Comparison of ENCODE assay signal across 8 cellular contexts in genomic region chr18:58180738-58181353, GRCh38.
DNase-seq lines count a peak whose midpoint lies in the region; ATAC-seq and TF ChIP-seq lines count a peak whose summit lies in the region.

No MANE protein-coding gene starts in this region.

- no peak overlapping the region for H3K4me3 Mint-ChIP-seq in activated naive CD4-positive, alpha-beta T cell treated with anti-CD3 and anti-CD28 coated beads for 36 hours

- intact Hi-C loops in activated naive CD4-positive, alpha-beta T cell treated with anti-CD3 and anti-CD28 coated beads for 36 hours (cut with micrococcal nuclease), result loop anchor here (1.0 to 5.0 kb wide), 5 partner anchors 44 to 311 kb away; no protein-coding TSS in a partner anchor

- no peaks in the 10 kb centered on the region for H3K36me3 ChIP-seq in right atrium auricular region

- H3K27ac ChIP-seq in right atrium auricular region, result no peak overlapping the region

- TF ChIP-seq CTCF in right atrium auricular region (IDR thresholded peaks at IDR 0.05), result peak; percentile 82 to 85

- DNase-seq in EL (peak; percentile 57), LHCN-M2 (ENCODE audit: low read depth) (peak; percentile 43), SK-N-DZ (ENCODE audit: low spot score) (peak; percentile 55), right atrium auricular region (ENCODE audit: low spot score) (no peak)
- DNase-seq in activated naive CD4-positive, alpha-beta T cell treated with anti-CD3 and anti-CD28 coated beads for 36 hours, result peak; percentile 83
- peak; percentile 69 for DNase-seq in stimulated activated CD4-positive, alpha-beta T cell treated with anti-CD3 and anti-CD28 coated beads, Interleukin-15, amount 100 ng/mL, for 24 hours

- H3K9me3 Mint-ChIP-seq in activated naive CD4-positive, alpha-beta T cell treated with anti-CD3 and anti-CD28 coated beads for 36 hours, result no peaks in the 10 kb centered on the region

- H3K4me1 Mint-ChIP-seq in activated naive CD4-positive, alpha-beta T cell treated with anti-CD3 and anti-CD28 coated beads for 36 hours (ENCODE audit: low read depth), result no peaks in the 10 kb centered on the region

- no peak for ATAC-seq in GM19035 (IDR thresholded peaks at IDR 0.05; ENCODE audit: unreplicated experiment)
- ATAC-seq in HG03175 (IDR thresholded peaks at IDR 0.05; ENCODE audit: unreplicated experiment), result no peak

- H3K27me3 ChIP-seq in right atrium auricular region, result no peaks in the 10 kb centered on the region

- H3K36me3 Mint-ChIP-seq in activated naive CD4-positive, alpha-beta T cell treated with anti-CD3 and anti-CD28 coated beads for 36 hours (ENCODE audit: low read depth), result no peaks in the 10 kb centered on the region

- CTCF ChIA-PET in activated naive CD4-positive, alpha-beta T cell treated with anti-CD3 and anti-CD28 coated beads for 36 hours (lab: Charles Lee), result interaction anchor here (0.6 to 4.9 kb wide), 29 partner anchors 8 to 1204 kb away, joined by 3 to 29 read pairs (median 4); partner anchors contain the start of gene NEDD4L

- no peaks in the 10 kb centered on the region for H3K9me3 ChIP-seq in right atrium auricular region

- H3K27me3 Mint-ChIP-seq in activated naive CD4-positive, alpha-beta T cell treated with anti-CD3 and anti-CD28 coated beads for 36 hours (ENCODE audit: low read depth), result no peaks in the 10 kb centered on the region

- peaks cover 0 to 6% of the 10 kb centered on the region in 2 donors for H3K4me1 ChIP-seq in right atrium auricular region

- no peak overlapping the region for H3K4me3 ChIP-seq in right atrium auricular region

- no peak overlapping the region for H3K27ac Mint-ChIP-seq in activated naive CD4-positive, alpha-beta T cell treated with anti-CD3 and anti-CD28 coated beads for 36 hours
